ENCODE assay signal across 25 cellular contexts in the genomic region with DNA sequence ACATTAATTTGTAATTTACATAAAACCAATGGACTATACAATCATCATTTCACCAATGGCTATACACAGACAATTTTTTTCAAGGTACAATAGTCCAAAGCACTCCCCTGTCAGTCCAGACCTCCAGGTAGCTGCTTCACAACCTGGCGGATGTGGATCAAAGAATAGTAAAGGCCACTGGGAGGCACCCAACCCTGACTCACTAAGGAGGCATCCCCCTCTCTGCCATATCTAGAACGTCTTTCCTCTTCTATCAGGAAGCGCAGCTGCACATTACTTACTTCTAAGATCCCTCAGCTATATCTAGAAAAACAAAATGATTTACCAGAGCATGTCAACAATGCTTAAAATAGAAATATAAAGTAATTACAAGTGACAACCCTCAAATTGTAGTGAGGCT.
"Had no signal": no experiment of that assay in that cellular context is flagged by ENCODE, and none has a peak within 500 bp of the region (broad histone marks: within the 10 kb centered on the region; RNA-seq: fewer than 3 reads in every experiment).

No MANE protein-coding gene starts in this region.

- H3K36me3 ChIP-seq: esophagus squamous epithelium, lower lobe of right lung had no signal

- H3K27me3 Mint-ChIP-seq: effector memory CD8-positive, alpha-beta T cell; memory B cell; naive thymus-derived CD4-positive, alpha-beta T cell; stimulated activated naive B cell treated with anti-CD40 and anti-IgM and Interleukin-4, amounts not matched to agents 10 μg/mL and 1 μg/mL and 100 μg/mL, for 72 hours; stimulated activated naive CD8-positive, alpha-beta T cell treated with anti-CD3 and anti-CD28 coated beads, Interleukin-15, amount 100 ng/mL, for 72 hours had no signal

- H3K4me1 ChIP-seq: lower lobe of right lung, parathyroid adenoma had no signal

- DNase-seq: cortex of kidney; effector memory CD8-positive, alpha-beta T cell; esophagus squamous epithelium; foreskin fibroblast; glutamatergic neuron; left cardiac atrium; left ventricle myocardium inferior; lower lobe of right lung; midbrain; naive thymus-derived CD4-positive, alpha-beta T cell; nephron progenitor cell; psoas muscle; retina; spleen; stimulated activated CD4-positive, alpha-beta T cell treated with anti-CD3 and anti-CD28 coated beads, Interleukin-15, amount 100 ng/mL, for 24 hours; stimulated activated CD4-positive, alpha-beta T cell treated with anti-CD3 and anti-CD28 coated beads, Interleukin-1b, Interleukin-23, amount 100 ng/mL, for 48 hours; stimulated activated CD4-positive, alpha-beta T cell treated with anti-CD3 and anti-CD28 coated beads, Interleukin-4, amount 100 ng/mL, for 24 hours; stimulated activated naive B cell treated with anti-CD40 and anti-IgM and Interleukin-4, amounts not matched to agents 10 μg/mL and 1 μg/mL and 100 μg/mL, for 72 hours; stimulated activated naive CD8-positive, alpha-beta T cell treated with anti-CD3 and anti-CD28 coated beads, Interleukin-15, amount 100 ng/mL, for 72 hours; transverse colon had no signal

- H3K4me3 ChIP-seq: esophagus squamous epithelium, gastroesophageal sphincter, left ventricle myocardium inferior, lower lobe of right lung, psoas muscle, spleen, thoracic aorta, transverse colon had no signal

- H3K79me2 ChIP-seq: parathyroid adenoma had no signal

- H3K4me3 Mint-ChIP-seq: effector memory CD8-positive, alpha-beta T cell; memory B cell; nephron progenitor cell; stimulated activated naive B cell treated with anti-CD40 and anti-IgM and Interleukin-4, amounts not matched to agents 10 μg/mL and 1 μg/mL and 100 μg/mL, for 72 hours; stimulated activated naive CD8-positive, alpha-beta T cell treated with anti-CD3 and anti-CD28 coated beads, Interleukin-15, amount 100 ng/mL, for 72 hours had no signal

- H3K27me3 ChIP-seq: esophagus squamous epithelium, gastroesophageal sphincter, spleen, transverse colon had no signal

- H3K27ac ChIP-seq: epithelial cell of prostate, esophagus squamous epithelium, left ventricle myocardium inferior, lower lobe of right lung, parathyroid adenoma, psoas muscle, thoracic aorta, transverse colon had no signal

- H3K9ac ChIP-seq: parathyroid adenoma had no signal

- H3K27ac Mint-ChIP-seq: effector memory CD8-positive, alpha-beta T cell; nephron progenitor cell; stimulated activated naive B cell treated with anti-CD40 and anti-IgM and Interleukin-4, amounts not matched to agents 10 μg/mL and 1 μg/mL and 100 μg/mL, for 72 hours; stimulated activated naive CD8-positive, alpha-beta T cell treated with anti-CD3 and anti-CD28 coated beads, Interleukin-15, amount 100 ng/mL, for 72 hours had no signal
